In the genomic region with DNA sequence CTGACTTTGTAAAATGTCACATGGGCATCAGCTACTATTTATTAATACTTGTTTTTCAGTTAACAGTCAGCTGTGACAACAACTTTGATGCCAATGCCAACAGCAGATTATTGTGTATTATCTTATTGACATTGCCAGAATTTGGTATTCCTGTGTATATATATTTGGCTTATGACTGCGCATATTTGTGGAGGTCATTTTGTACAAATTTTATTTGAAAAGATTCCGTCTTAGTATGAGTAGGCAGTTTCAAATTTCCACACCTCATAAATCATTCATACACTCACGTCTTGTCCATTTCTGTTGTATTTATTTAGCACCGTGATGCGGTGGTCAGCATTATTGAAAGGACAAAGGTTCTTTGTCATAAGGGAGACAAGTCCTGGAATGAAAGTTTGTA, we compare ENCODE assay signal across 20 cellular contexts.
"Had no signal": no experiment of that assay in that cellular context is flagged by ENCODE, and none has a peak within 500 bp of the region (broad histone marks: within the 10 kb centered on the region; RNA-seq: fewer than 3 reads in every experiment).

No MANE protein-coding gene starts in this region.

- DNase-seq: activated CD4-positive, alpha-beta T cell treated with anti-CD3 and anti-CD28 coated beads for 1 hour; activated CD8-positive, alpha-beta memory T cell treated with anti-CD3 and anti-CD28 coated beads for 24 hours; activated CD8-positive, alpha-beta memory T cell treated with anti-CD3 and anti-CD28 coated beads, Interleukin-2, amount 50 U/mL, for 48 hours; activated gamma-delta T cell; adrenal gland; dermis blood vessel endothelial cell; effector memory CD4-positive, alpha-beta T cell; left ventricle myocardium superior; naive thymus-derived CD4-positive, alpha-beta T cell; stimulated activated CD4-positive, alpha-beta T cell treated with anti-CD3 and anti-CD28 coated beads, Interleukin-2, amount 100 ng/mL, for 24 hours; stimulated activated naive CD8-positive, alpha-beta T cell treated with anti-CD3 and anti-CD28 coated beads, Interleukin-15, Interleukin-2, amounts not matched to agents 100 U/mL and 50 U/mL, for 24 hours; substantia nigra; uterus; WERI-Rb-1 had no signal

- H3K9me3 Mint-ChIP-seq: activated naive CD4-positive, alpha-beta T cell treated with anti-CD3 and anti-CD28 coated beads, Interleukin-2, amount 50 U/mL, for 72 hours had no signal

- H3K4me1 Mint-ChIP-seq: memory B cell; naive thymus-derived CD4-positive, alpha-beta T cell had no signal

- H3K27ac ChIP-seq: adrenal gland, esophagus muscularis mucosa, neural progenitor cell, tibial nerve, uterus, WERI-Rb-1 had no signal

- H3K9me3 ChIP-seq: adrenal gland, esophagus muscularis mucosa, tibial nerve, uterus had no signal

- H3K9ac ChIP-seq: neural progenitor cell had no signal

- H3K4me2 ChIP-seq: neural progenitor cell had no signal

- H3K36me3 Mint-ChIP-seq: activated naive CD4-positive, alpha-beta T cell treated with anti-CD3 and anti-CD28 coated beads, Interleukin-2, amount 50 U/mL, for 72 hours; memory B cell; naive thymus-derived CD4-positive, alpha-beta T cell; neural progenitor cell had no signal

- H3K4me3 ChIP-seq: adrenal gland, esophagus muscularis mucosa, neural progenitor cell, tibial nerve, uterus had no signal

- H3K36me3 ChIP-seq: adrenal gland, esophagus muscularis mucosa, neural progenitor cell, tibial nerve, uterus, WERI-Rb-1 had no signal

- H3K4me3 Mint-ChIP-seq: memory B cell; naive thymus-derived CD4-positive, alpha-beta T cell; neural progenitor cell had no signal

- H3K4me1 ChIP-seq: adrenal gland, esophagus muscularis mucosa, neural progenitor cell, tibial nerve, uterus had no signal

- H3K27ac Mint-ChIP-seq: activated naive CD4-positive, alpha-beta T cell treated with anti-CD3 and anti-CD28 coated beads, Interleukin-2, amount 50 U/mL, for 72 hours; memory B cell; naive thymus-derived CD4-positive, alpha-beta T cell; neural progenitor cell; progenitor cell of endocrine pancreas had no signal

- H2AFZ ChIP-seq: neural progenitor cell had no signal

- ATAC-seq: activated naive CD4-positive, alpha-beta T cell treated with anti-CD3 and anti-CD28 coated beads, Interleukin-2, amount 50 U/mL, for 72 hours; left ventricle myocardium superior; naive thymus-derived CD4-positive, alpha-beta T cell; stimulated activated naive CD8-positive, alpha-beta T cell treated with anti-CD3 and anti-CD28 coated beads, Interleukin-15, Interleukin-2, amounts not matched to agents 100 U/mL and 50 U/mL, for 24 hours had no signal

- H3K27me3 ChIP-seq: adrenal gland, esophagus muscularis mucosa, neural progenitor cell, tibial nerve, uterus had no signal

- H3K27me3 Mint-ChIP-seq: memory B cell; naive thymus-derived CD4-positive, alpha-beta T cell; progenitor cell of endocrine pancreas had no signal
